13 cellular contexts compared by ENCODE assay signal in genomic region chr19:39145180-39145953, GRCh38. TPM values are rescaled to one million over a fixed set of nuclear protein-coding genes. Genes with fewer than 3 reads are reported as not detected.
DNase-seq lines count a peak whose midpoint lies in the region; ATAC-seq and TF ChIP-seq lines count a peak whose summit lies in the region.
"Had no signal": no experiment of that assay in that cellular context is flagged by ENCODE, and none has a peak within 500 bp of the region (broad histone marks: within the 10 kb centered on the region; RNA-seq: fewer than 3 reads in every experiment).

No MANE protein-coding gene starts in this region.

- no peaks in the 10 kb centered on the region for H3K36me3 ChIP-seq in GM23338 (ENCODE audit: insufficient read depth)
- no peaks in the 10 kb centered on the region for H3K36me3 ChIP-seq in endocrine pancreas (ENCODE audit: control insufficient read depth, insufficient read depth, low read length)
- H3K36me3 ChIP-seq in lower lobe of right lung: peaks cover 8% of the 10 kb centered on the region

- no peaks in the 10 kb centered on the region for H3K9me2 ChIP-seq in GM23338 (ENCODE audit: insufficient read depth)

- H3K4me1 Mint-ChIP-seq in GM23338 (peaks cover 61% of the 10 kb centered on the region), chondrocyte (ENCODE audit: low read depth) (peaks cover 8% of the 10 kb centered on the region)
- peaks cover 37% of the 10 kb centered on the region for H3K4me1 Mint-ChIP-seq in stimulated activated effector memory CD8-positive, alpha-beta T cell treated with anti-CD3 and anti-CD28 coated beads, Interleukin-12 subunit alpha, Interleukin-12 subunit beta, amount 100 ng/mL, for 72 hours

- H3K36me3 Mint-ChIP-seq in GM23338 (ENCODE audit: low read depth) (peaks cover 10% of the 10 kb centered on the region), chondrocyte (ENCODE audit: low read depth) (no peaks in the 10 kb centered on the region)
- peaks cover 10% of the 10 kb centered on the region for H3K36me3 Mint-ChIP-seq in stimulated activated effector memory CD8-positive, alpha-beta T cell treated with anti-CD3 and anti-CD28 coated beads, Interleukin-12 subunit alpha, Interleukin-12 subunit beta, amount 100 ng/mL, for 72 hours

- intact Hi-C loops in lower lobe of right lung (cut with DNase I): no loop called here

- no peak overlapping the region for H3K9ac ChIP-seq in endocrine pancreas (ENCODE audit: control insufficient read depth, insufficient read depth, low read length)

- peak; percentile 20 for ATAC-seq in GM23338
- ATAC-seq in lower lobe of right lung: peak; percentile 67 to 79
- ATAC-seq in stimulated activated effector memory CD8-positive, alpha-beta T cell treated with anti-CD3 and anti-CD28 coated beads, Interleukin-12 subunit alpha, Interleukin-12 subunit beta, amount 100 ng/mL, for 72 hours: no peak

- H3K27ac Mint-ChIP-seq in GM23338 (no peak overlapping the region), chondrocyte (ENCODE audit: unreplicated experiment) (no peak overlapping the region)
- H3K27ac Mint-ChIP-seq in stimulated activated effector memory CD8-positive, alpha-beta T cell treated with anti-CD3 and anti-CD28 coated beads, Interleukin-12 subunit alpha, Interleukin-12 subunit beta, amount 100 ng/mL, for 72 hours: peak overlapping the region; percentile 52

- H3K27me3 ChIP-seq in GM23338 (ENCODE audit: insufficient read depth): no peaks in the 10 kb centered on the region
- H3K27me3 ChIP-seq in endocrine pancreas (ENCODE audit: control insufficient read depth, insufficient read depth, low read length): no peaks in the 10 kb centered on the region
- H3K27me3 ChIP-seq in lower lobe of right lung (ENCODE audit: low read depth): no peaks in the 10 kb centered on the region

- H3K9me3 ChIP-seq in endocrine pancreas (ENCODE audit: control insufficient read depth, low read length) (no peaks in the 10 kb centered on the region), lower lobe of right lung (no peaks in the 10 kb centered on the region)

- no peak overlapping the region for H2AFZ ChIP-seq in GM23338

- peaks cover 15% of the 10 kb centered on the region; the same call in 1 of the 2 replicates for H3F3A ChIP-seq in GM23338 (replicated peaks; ENCODE audit: low read depth)

- no peak for TF ChIP-seq CTCF in GM23338 (conservative IDR thresholded peaks at IDR 0.05; ENCODE audit: low read depth in 2 of 2)
- no peak for TF ChIP-seq CTCF in lower lobe of right lung (IDR thresholded peaks at IDR 0.05)
- no peak for TF ChIP-seq CTCF in chondrocyte (IDR thresholded peaks at IDR 0.05)

- H3K4me1 ChIP-seq in GM23338 (ENCODE audit: insufficient read depth): peaks cover 41% of the 10 kb centered on the region
- H3K4me1 ChIP-seq in endocrine pancreas (ENCODE audit: control insufficient read depth, insufficient read depth, low read length): peaks cover 4% of the 10 kb centered on the region
- H3K4me1 ChIP-seq in lower lobe of right lung: peaks cover 54% of the 10 kb centered on the region

- peak overlapping the region; percentile 65 for H3K4me2 ChIP-seq in GM23338

- H3K27ac ChIP-seq in GM23338 (ENCODE audit: low read depth) (peak overlapping the region; percentile 74), lower lobe of right lung (peak overlapping the region; percentile 73)
- H3K27ac ChIP-seq: epithelial cell of prostate had no signal

- H3K9me3 Mint-ChIP-seq in GM23338: 0 out of 3 replicates have a peak, but pooled peaks cover 6% of the 10 kb centered on the region
- no peaks in the 10 kb centered on the region for H3K9me3 Mint-ChIP-seq in stimulated activated effector memory CD8-positive, alpha-beta T cell treated with anti-CD3 and anti-CD28 coated beads, Interleukin-12 subunit alpha, Interleukin-12 subunit beta, amount 100 ng/mL, for 72 hours
- H3K9me3 Mint-ChIP-seq in chondrocyte (ENCODE audit: low read depth): peaks cover 3% of the 10 kb centered on the region
- H3K9me3 Mint-ChIP-seq: CD4-positive, CD25-positive, alpha-beta regulatory T cell had no signal

- DNase-seq in GM23338 (ENCODE audit: low spot score) (no peak), lower lobe of right lung (no peak), NCI-H524 treated with DMSO at 0.1 percent for 48 hours (lab: John Stamatoyannopoulos, UW) (no peak), SKM-1 treated with dmso at 0.1 percent for 144 hours (lab: John Stamatoyannopoulos, UW; ENCODE audit: unreplicated experiment) (no peak), NCI-H1048 (lab: John Stamatoyannopoulos, UW) (no peak), chondrocyte (ENCODE audit: low spot score) (no peak)
- no peak for DNase-seq in stimulated activated effector memory CD8-positive, alpha-beta T cell treated with anti-CD3 and anti-CD28 coated beads, Interleukin-12 subunit alpha, Interleukin-12 subunit beta, amount 100 ng/mL, for 72 hours (ENCODE audit: low spot score in 2 of 2)
- DNase-seq: activated effector memory CD4-positive, alpha-beta T cell treated with anti-CD3 and anti-CD28 coated beads, Interleukin-2, amount 50 U/mL, for 16 hours; CD4-positive, CD25-positive, alpha-beta regulatory T cell; NK-92 treated with Interleukin-12 subunit alpha and Interleukin-12 subunit beta, amount 100 ng/mL, for 24 hours; stimulated activated CD4-positive, alpha-beta T cell treated with anti-CD3 and anti-CD28 coated beads, Interleukin-2, amount 100 ng/mL, for 48 hours had no signal

- H3K79me2 ChIP-seq in GM23338 (replicated peaks; ENCODE audit: insufficient read depth): peaks cover 79% of the 10 kb centered on the region

- H3K27me3 Mint-ChIP-seq in GM23338 (ENCODE audit: insufficient read depth, low read depth, poor library complexity) (peaks cover 13% of the 10 kb centered on the region), chondrocyte (ENCODE audit: low read depth) (no peaks in the 10 kb centered on the region)
- H3K27me3 Mint-ChIP-seq: CD4-positive, CD25-positive, alpha-beta regulatory T cell had no signal

- no peak overlapping the region; the same call in 2 of the 3 replicates for H3K4me3 Mint-ChIP-seq in GM23338
- H3K4me3 Mint-ChIP-seq in stimulated activated effector memory CD8-positive, alpha-beta T cell treated with anti-CD3 and anti-CD28 coated beads, Interleukin-12 subunit alpha, Interleukin-12 subunit beta, amount 100 ng/mL, for 72 hours: no peak overlapping the region
- H3K4me3 Mint-ChIP-seq in chondrocyte (ENCODE audit: unreplicated experiment): no peak overlapping the region
- H3K4me3 Mint-ChIP-seq: CD4-positive, CD25-positive, alpha-beta regulatory T cell had no signal

- peaks cover 19% of the 10 kb centered on the region for H4K20me1 ChIP-seq in GM23338 (replicated peaks; ENCODE audit: insufficient read depth)

- no peak overlapping the region for H3K4me3 ChIP-seq in GM23338
- peak overlapping the region; percentile 43 for H3K4me3 ChIP-seq in endocrine pancreas (ENCODE audit: control insufficient read depth, insufficient read depth, low read length)
- H3K4me3 ChIP-seq in lower lobe of right lung: peak overlapping the region; percentile 18

TF ChIP-seq in GM23338, 12 proteins besides CTCF, POLR2A, EP300 and RAD21 (continues in another document):
- TF ChIP-seq POLR2AphosphoS5 (IDR thresholded peaks at IDR 0.05; ENCODE audit: low read depth) (no peak), ZNF331 (CRISPR knock-in tag; IDR thresholded peaks at IDR 0.05; ENCODE audit: low read depth) (no peak), EZH2phosphoT487 (IDR thresholded peaks at IDR 0.05; ENCODE audit: unreplicated experiment) (no peak)

RNA-seq across cellular contexts. Expression of gene PAK4, which starts 19.8 kb away (rescaled TPM):
- 31.7 and 35.4 TPM in 2 replicates for total RNA-seq in GM23338 (2014; rRNA removed; shearing (Covaris generic))
- polyA plus RNA-seq in GM23338 (2016; fragmentation: Nextera tagmentation; extraction: Ambion mirVana): 28.3 and 28.7 TPM in 2 replicates
- total RNA-seq in lower lobe of right lung (73.0 TPM), chondrocyte (12.3 to 16.7 TPM (median 14.4 TPM) in 3 replicates)

RNA-seq across cellular contexts. Expression of gene NCCRP1, which starts 51.4 kb away (rescaled TPM):
- total RNA-seq in GM23338 (2014; rRNA removed; shearing (Covaris generic)): 3.8 and 6.2 TPM in 2 replicates
- 2.8 and 3.6 TPM in 2 replicates for polyA plus RNA-seq in GM23338 (2016; fragmentation: Nextera tagmentation; extraction: Ambion mirVana)
- total RNA-seq in lower lobe of right lung (0.86 TPM), chondrocyte (not detected in 3 replicates)
- total RNA-seq: CD4-positive, CD25-positive, alpha-beta regulatory T cell had no signal
- polyA plus RNA-seq: CD4-positive, CD25-positive, alpha-beta regulatory T cell had no signal

RNA-seq across cellular contexts. Expression of gene SYCN, which starts 58.7 kb away (rescaled TPM):
- total RNA-seq in GM23338 (2014; rRNA removed; shearing (Covaris generic)): not detected in 2 replicates
- not detected in 2 replicates for polyA plus RNA-seq in GM23338 (2016; fragmentation: Nextera tagmentation; extraction: Ambion mirVana)
- total RNA-seq in lower lobe of right lung: not detected
- total RNA-seq in chondrocyte: not detected in 3 replicates
- total RNA-seq: CD4-positive, CD25-positive, alpha-beta regulatory T cell had no signal
- polyA plus RNA-seq: CD4-positive, CD25-positive, alpha-beta regulatory T cell had no signal
